Comparison of ENCODE assay signal across 9 cellular contexts in the genomic region with DNA sequence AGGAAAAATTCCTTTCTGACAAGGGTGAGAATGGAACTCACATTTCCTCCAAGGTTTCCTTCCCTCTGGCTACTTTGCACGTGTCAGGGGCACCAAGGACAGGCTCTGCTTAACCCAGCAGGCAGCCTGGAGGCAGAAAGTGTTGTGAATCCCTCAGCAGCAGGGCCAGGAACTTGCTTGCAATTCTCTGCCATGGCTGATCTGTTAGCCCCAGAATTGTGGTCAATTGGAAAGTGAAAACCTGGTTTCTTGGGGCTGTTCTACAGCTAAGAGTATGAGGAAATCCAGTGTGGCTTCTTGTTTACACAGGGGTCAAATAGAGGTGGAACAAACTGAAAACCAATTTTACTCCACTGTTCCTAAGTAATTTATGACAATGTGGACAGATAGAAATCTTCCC. TPM values are rescaled to one million over a fixed set of nuclear protein-coding genes. Genes with fewer than 3 reads are reported as not detected.
DNase-seq lines count a peak whose midpoint lies in the region; ATAC-seq, FAIRE-seq and TF ChIP-seq lines count a peak whose summit lies in the region.
"Had no signal": no experiment of that assay in that cellular context is flagged by ENCODE, and none has a peak within 500 bp of the region (broad histone marks: within the 10 kb centered on the region; RNA-seq: fewer than 3 reads in every experiment).

No MANE protein-coding gene starts in this region.

- no peak for TF ChIP-seq POLR2A in GM12892 (IDR thresholded peaks at IDR 0.05; ENCODE audit: low read depth, low read length)
- TF ChIP-seq POLR2A in H1 (IDR thresholded peaks at IDR 0.05; ENCODE audit: control extremely low read depth in 1 of 2, low read depth in 2 of 2, low read length in 2 of 2) = no peak

- no peak overlapping the region for H3K4me3 Mint-ChIP-seq in CD14-positive monocyte
- no peak overlapping the region for H3K4me3 Mint-ChIP-seq in T-helper 17 cell

- peaks cover 21% of the 10 kb centered on the region for H3K4me1 Mint-ChIP-seq in CD14-positive monocyte
- H3K4me1 Mint-ChIP-seq in T-helper 17 cell = no peaks in the 10 kb centered on the region

- no peak overlapping the region for H4K91ac ChIP-seq in H1 (replicated peaks; ENCODE audit: insufficient read length, low read length)

- no peak for TF ChIP-seq EP300 in H1 (IDR thresholded peaks at IDR 0.05; ENCODE audit: borderline replicate concordance in 1 of 2, low read depth in 2 of 2, low read length in 2 of 2)

- H3K23ac ChIP-seq in H1 (ENCODE audit: insufficient read length) = no peak overlapping the region

- no peak overlapping the region for H4K5ac ChIP-seq in H1 (ENCODE audit: insufficient read length, low read depth, low read length)

- H3K4me1 ChIP-seq in H1 (replicated peaks in 1 of 4; ENCODE audit: control insufficient read depth in 3 of 4, insufficient read depth in 4 of 4, low read length in 3 of 4) = peaks cover 0 to 5% (median 1%) of the 10 kb centered on the region in 4 experiments; a peak in 5 of 7 replicates

- TF ChIP-seq RAD21 in H1 (IDR thresholded peaks at IDR 0.05 in 1 of 2, conservative IDR thresholded peaks at IDR 0.05 in 1 of 2; ENCODE audit: low read depth in 2 of 2, low read length in 2 of 2) = no peak

- H3K27me3 ChIP-seq in H1 (replicated peaks in 1 of 4; ENCODE audit: control insufficient read depth in 3 of 4, extremely low read depth in 1 of 4, insufficient read depth in 3 of 4, low read length in 3 of 4) = no peaks in the 10 kb centered on the region

- POLR2A ChIA-PET in H1 (lab: Charles Lee; ENCODE audit: partially characterized antibody) = no interaction called here

- H3K14ac ChIP-seq in H1 (ENCODE audit: insufficient read length) = no peak overlapping the region

- H3K9me3 Mint-ChIP-seq in CD14-positive monocyte = peaks cover 0 to under 1% (median 0%) of the 10 kb centered on the region in 7 donors

- H3K27me3 Mint-ChIP-seq in CD14-positive monocyte (ENCODE audit: low read depth in 3 of 3) (peaks cover 0 to under 1% (median 0%) of the 10 kb centered on the region in 3 donors), T-helper 17 cell (peaks cover 40% of the 10 kb centered on the region)

- H3K79me1 ChIP-seq in H1 (ENCODE audit: low read depth, low read length) = no peaks in the 10 kb centered on the region

- H3K9ac ChIP-seq in H1 (replicated peaks in 1 of 4; ENCODE audit: extremely low read depth in 1 of 4, low read depth in 3 of 4, low read length in 3 of 4) = no peak overlapping the region

- H3K27ac Mint-ChIP-seq in CD14-positive monocyte (peak overlapping the region in 3 of 7 donors; percentile 44 to 79 (median 60)), T-helper 17 cell (no peak overlapping the region)

- no peaks in the 10 kb centered on the region for H3K23me2 ChIP-seq in H1 (ENCODE audit: low read depth, low read length)

- H2BK20ac ChIP-seq in H1 (ENCODE audit: low read length) = no peak overlapping the region

- peak overlapping the region; percentile 52; the same call in 1 of the 2 replicates for H2AFZ ChIP-seq in H1 (ENCODE audit: low read length)

- TF ChIP-seq CTCF in H1 (IDR thresholded peaks at IDR 0.05; ENCODE audit: control extremely low read depth in 1 of 3, insufficient read depth in 1 of 3, low read depth in 1 of 3, low read length in 3 of 3) (no peak), CD14-positive monocyte (IDR thresholded peaks at IDR 0.05) (no peak)

- no peaks in the 10 kb centered on the region for H4K20me1 ChIP-seq in H1 (replicated peaks in 1 of 2; ENCODE audit: control insufficient read depth in 1 of 2, insufficient read depth in 2 of 2, low read length in 2 of 2)

- H3K18ac ChIP-seq in H1 (ENCODE audit: extremely low read depth, low read length) = 0 out of 2 replicates have a peak overlapping the region, but pooled peaks have one; percentile 5

- H3K9me3 ChIP-seq in H1 (ENCODE audit: insufficient read depth in 2 of 2, low read depth in 1 of 2, low read length in 1 of 2) (no peaks in the 10 kb centered on the region), T-helper 17 cell (ENCODE audit: control insufficient read depth, low read length, poor library complexity, severe bottlenecking) (no peaks in the 10 kb centered on the region)

- H2BK5ac ChIP-seq in H1 (ENCODE audit: low read depth, low read length) = no peak overlapping the region

- CTCF ChIA-PET in H1 (lab: Charles Lee; ENCODE audit: partially characterized antibody) = interaction anchor here (9.2 kb wide), 1 partner anchor 387 kb away, joined by 55 read pairs; no protein-coding TSS in a partner anchor

- H3K56ac ChIP-seq in H1 (replicated peaks; ENCODE audit: insufficient read length, low read depth, low read length) = no peak overlapping the region

- H2BK120ac ChIP-seq in H1 (replicated peaks; ENCODE audit: low read depth, low read length) = no peak overlapping the region

- DNase-seq in GM12892 (ENCODE audit: insufficient read length) (no peak), H1 (ENCODE audit: low read depth in 1 of 2, low spot score in 2 of 2) (peak; percentile 10 to 51), CD14-positive monocyte (ENCODE audit: low spot score) (no peak), T-helper 9 cell (no peak), T-helper 17 cell (no peak), NCI-H2196 treated with DMSO at 0.1 percent for 48 hours (lab: John Stamatoyannopoulos, UW; ENCODE audit: unreplicated experiment) (no peak)
- DNase-seq: NCI-H1092 treated with DMSO at 0.1 percent for 48 hours had no signal

- H3K4ac ChIP-seq in H1 (replicated peaks; ENCODE audit: insufficient read length, low read depth, low read length) = no peak overlapping the region

- intact Hi-C loops in CD14-positive monocyte (cut with micrococcal nuclease) = no loop called here

- no peak overlapping the region for H3K4me3 ChIP-seq in H1 (ENCODE audit: extremely low read depth in 1 of 4, insufficient read depth in 2 of 4, low read depth in 3 of 4, low read length in 4 of 4)

- no peak overlapping the region for H2AK5ac ChIP-seq in H1 (ENCODE audit: low read depth, low read length)

- no peaks in the 10 kb centered on the region for H3K79me2 ChIP-seq in H1 (ENCODE audit: control insufficient read depth in 1 of 2, insufficient read depth in 2 of 2, low read length in 2 of 2)

- H2BK15ac ChIP-seq in H1 (ENCODE audit: low read length) = no peak overlapping the region

- no peak overlapping the region for H4K8ac ChIP-seq in H1 (ENCODE audit: extremely low read depth, insufficient read depth, low read length)

- H3K36me3 Mint-ChIP-seq in CD14-positive monocyte (no peaks in the 10 kb centered on the region), T-helper 17 cell (ENCODE audit: low read depth) (no peaks in the 10 kb centered on the region)

- no peaks in the 10 kb centered on the region for H3K36me3 ChIP-seq in H1 (ENCODE audit: control insufficient read depth in 2 of 4, insufficient read depth in 4 of 4, low read length in 3 of 4)

- H3K27ac ChIP-seq in H1 (ENCODE audit: low read depth, low read length) = no peak overlapping the region

- WGBS in H1 (ENCODE audit: extremely low coverage in 1 of 2, insufficient coverage in 1 of 2, insufficient read length in 1 of 2, insufficient replicate concordance in 2 of 2, low coverage in 1 of 2, low lambda C conversion rate in 2 of 2, missing lambda C conversion rate in 1 of 2), 2 experiments = 4% methylated on average over 1 of the region's 1 CpG; no CpG with 5 or more reads in 1 of the 2 experiments

- ATAC-seq in GM21526 (IDR thresholded peaks at IDR 0.05; ENCODE audit: low FRiP score, unreplicated experiment) (peak; percentile 90), HG03457 (IDR thresholded peaks at IDR 0.05; ENCODE audit: unreplicated experiment) (peak; percentile 93), T-helper 17 cell (no peak)

- no peak overlapping the region for H3K4me2 ChIP-seq in H1 (ENCODE audit: insufficient read depth in 1 of 2, low read depth in 2 of 2, low read length in 2 of 2)

- H2BK12ac ChIP-seq in H1 (ENCODE audit: low read depth, low read length) = no peak overlapping the region

- FAIRE-seq in GM12892 (lab: Jason Lieb, UNC) (peak; percentile 88), H1 (lab: Jason Lieb, UNC) (peak; percentile 58)

TF ChIP-seq in H1, 55 proteins besides CTCF, POLR2A, EP300 and RAD21:
- TF ChIP-seq, protein P1, sequence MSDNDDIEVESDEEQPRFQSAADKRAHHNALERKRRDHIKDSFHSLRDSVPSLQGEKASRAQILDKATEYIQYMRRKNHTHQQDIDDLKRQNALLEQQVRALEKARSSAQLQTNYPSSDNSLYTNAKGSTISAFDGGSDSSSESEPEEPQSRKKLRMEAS (IDR thresholded peaks at IDR 0.05) = peak; percentile 94
- no peak for TF ChIP-seq HDAC6 (IDR thresholded peaks at IDR 0.05; ENCODE audit: low read depth, low read length)
- no peak for TF ChIP-seq HDAC2 (IDR thresholded peaks at IDR 0.05; ENCODE audit: borderline replicate concordance in 1 of 2, low read depth in 2 of 2, low read length in 2 of 2)
- TF ChIP-seq, protein P2, sequence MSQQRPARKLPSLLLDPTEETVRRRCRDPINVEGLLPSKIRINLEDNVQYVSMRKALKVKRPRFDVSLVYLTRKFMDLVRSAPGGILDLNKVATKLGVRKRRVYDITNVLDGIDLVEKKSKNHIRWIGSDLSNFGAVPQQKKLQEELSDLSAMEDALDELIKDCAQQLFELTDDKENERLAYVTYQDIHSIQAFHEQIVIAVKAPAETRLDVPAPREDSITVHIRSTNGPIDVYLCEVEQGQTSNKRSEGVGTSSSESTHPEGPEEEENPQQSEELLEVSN (IDR thresholded peaks at IDR 0.05) = peak; percentile 90
- no peak for TF ChIP-seq POU5F1 (IDR thresholded peaks at IDR 0.05; ENCODE audit: low read depth, low read length)
- TF ChIP-seq FOSL1 (IDR thresholded peaks at IDR 0.05; ENCODE audit: insufficient read depth, low read depth, low read length) = no peak

RNA-seq across cellular contexts. Expression of a gene that starts 38.3 kb away (rescaled TPM):
- 16.7 TPM for polyA plus RNA-seq in GM12892 (2012; ENCODE audit: missing spikeins)
- total RNA-seq in H1 (2021; fragmentation: NEBNext Ultra II Directional; extraction: Animal tissue kit (Norgen Biotek cat#: 25700)) = 13.3 and 14.6 TPM in 2 replicates
- polyA plus RNA-seq in H1 (2011; rRNA removed) (2.2 and 3.7 TPM in 2 replicates), CD14-positive monocyte (under 1 TPM; 0.29 to 1.00 TPM)
- polyA plus RNA-seq in H1 (2011; cell fraction: cytosol; rRNA removed) = 4.5 TPM
- polyA plus RNA-seq in H1 (2011; cell fraction: nucleus; rRNA removed) = 4.6 TPM
- polyA plus RNA-seq in H1 (2012, experiment 1 of 2) = 4.9 to 7.0 TPM (median 5.8 TPM) in 4 replicates
- 0.46 TPM for polyA plus RNA-seq in H1 (2012, experiment 2 of 2)
- 13.4 TPM for polyA plus RNA-seq in H1 (2013, experiment 1 of 2)
- polyA plus RNA-seq in H1 (2013, experiment 2 of 2) = 12.0 TPM
- polyA minus RNA-seq in H1 (2011; rRNA and poly(A)+ RNA removed) = 20.8 and 38.7 TPM in 2 replicates
- 16.9 TPM for polyA minus RNA-seq in H1 (2011; cell fraction: cytosol; rRNA and poly(A)+ RNA removed)
- 87.6 TPM for polyA minus RNA-seq in H1 (2011; cell fraction: nucleus; rRNA and poly(A)+ RNA removed)
- total RNA-seq in T-helper 17 cell = 10 to 100 TPM in 1 of 2 donors, 1 to 10 TPM in 1; 9.3 to 11.9 TPM

Comparison
In these comparisons a context has a peak if more than half of its experiments do, and no peak if none do; other contexts are left out.
1. DNase-seq: peak in H1 (2 of 2); none in GM12892 (single experiment), CD14-positive monocyte (single experiment), T-helper 9 cell (single experiment), T-helper 17 cell (0 of 3) and NCI-H2196 treated with DMSO at 0.1 percent for 48 hours (single experiment).